28 cellular contexts compared by ENCODE assay signal in genomic region chr7:89517815-89518214, GRCh38.
"Had no signal": no experiment of that assay in that cellular context is flagged by ENCODE, and none has a peak within 500 bp of the region (broad histone marks: within the 10 kb centered on the region; RNA-seq: fewer than 3 reads in every experiment).

No MANE protein-coding gene starts in this region.

- H3K4me3 ChIP-seq: neural progenitor cell, ovary, psoas muscle, skin epidermis, smooth muscle cell, spleen, suprapubic skin, testis, tibial artery, transverse colon, upper lobe of right lung, uterus had no signal

- H3K9me3 ChIP-seq: ovary, psoas muscle, suprapubic skin, testis, tibial artery, transverse colon, upper lobe of right lung, uterus had no signal

- H3K4me1 ChIP-seq: neural progenitor cell, parathyroid adenoma, psoas muscle, spleen, suprapubic skin, testis, tibial artery, transverse colon, upper lobe of right lung, uterus had no signal

- ATAC-seq: natural killer cell; psoas muscle; right cardiac atrium; sciatic nerve; stimulated activated memory B cell treated with anti-CD40 and anti-IgM and Interleukin-4, amounts not matched to agents 10 μg/mL and 1 μg/mL and 100 μg/mL, for 72 hours; stimulated activated naive CD8-positive, alpha-beta T cell treated with anti-CD3 and anti-CD28 coated beads, Interleukin-15, amount 100 ng/mL, for 72 hours; stimulated activated naive CD8-positive, alpha-beta T cell treated with anti-CD3 and anti-CD28 coated beads, Interleukin-15, Interleukin-2, amounts not matched to agents 100 U/mL and 50 U/mL, for 24 hours; upper lobe of right lung had no signal

- H3K4me2 ChIP-seq: neural progenitor cell, smooth muscle cell had no signal

- H2AFZ ChIP-seq: neural progenitor cell, parathyroid adenoma had no signal

- DNase-seq: natural killer cell; occipital lobe; ovary; posterior cingulate gyrus; psoas muscle; right cardiac atrium; spleen; stimulated activated CD4-positive, alpha-beta T cell treated with anti-CD3 and anti-CD28 coated beads, Interleukin-12 subunit alpha, Interleukin-12 subunit beta, amount 100 ng/mL, for 4 hours; stimulated activated CD4-positive, alpha-beta T cell treated with anti-CD3 and anti-CD28 coated beads, Interleukin-1b, Interleukin-23, amount 100 ng/mL, for 48 hours; stimulated activated CD4-positive, alpha-beta T cell treated with anti-CD3 and anti-CD28 coated beads, Interleukin-4, amount 100 ng/mL, for 1 hour; stimulated activated CD4-positive, alpha-beta T cell treated with anti-CD3 and anti-CD28 coated beads, Interleukin-4, amount 100 ng/mL, for 4 hours; stimulated activated CD8-positive, alpha-beta memory T cell treated with anti-CD3 and anti-CD28 coated beads, Interleukin-4, amount 100 ng/mL, for 48 hours; stimulated activated naive CD4-positive, alpha-beta T cell; stimulated activated naive CD8-positive, alpha-beta T cell treated with anti-CD3 and anti-CD28 coated beads, Interleukin-15, amount 100 ng/mL, for 72 hours; stimulated activated naive CD8-positive, alpha-beta T cell treated with anti-CD3 and anti-CD28 coated beads, Interleukin-15, Interleukin-2, amounts not matched to agents 100 U/mL and 50 U/mL, for 24 hours; substantia nigra; testis; tibial artery; transverse colon; upper lobe of right lung; uterus had no signal

- H3K36me3 ChIP-seq: neural progenitor cell, ovary, spleen, suprapubic skin, tibial artery, transverse colon, upper lobe of right lung, uterus had no signal

- H3K27ac ChIP-seq: neural progenitor cell, ovary, parathyroid adenoma, psoas muscle, skin epidermis, spleen, suprapubic skin, testis, tibial artery, transverse colon, upper lobe of right lung, uterus had no signal

- H3K27me3 ChIP-seq: neural progenitor cell, ovary, spleen, suprapubic skin, testis, tibial artery, transverse colon, upper lobe of right lung, uterus had no signal

- H3K79me2 ChIP-seq: parathyroid adenoma had no signal

- H3K9ac ChIP-seq: neural progenitor cell, parathyroid adenoma had no signal
